17 cellular contexts compared by ENCODE assay signal in the genomic region with DNA sequence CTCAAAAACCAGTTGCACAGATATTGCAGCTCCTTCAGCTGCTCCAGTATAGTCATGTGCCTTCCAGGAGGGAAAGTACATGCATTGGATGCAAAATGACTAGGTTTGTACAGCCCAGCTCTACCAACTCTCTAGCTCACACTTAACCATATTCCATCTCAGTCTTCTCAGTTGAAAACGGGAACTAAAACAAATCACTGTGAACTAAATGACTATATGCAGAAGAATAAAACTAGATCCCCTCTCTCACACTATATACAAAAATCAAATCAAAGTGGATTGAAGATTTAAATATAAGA. TPM values are rescaled to one million over a fixed set of nuclear protein-coding genes. Genes with fewer than 3 reads are reported as not detected.
DNase-seq lines count a peak whose midpoint lies in the region; ATAC-seq, FAIRE-seq and TF ChIP-seq lines count a peak whose summit lies in the region.
"Had no signal": no experiment of that assay in that cellular context is flagged by ENCODE, and none has a peak within 500 bp of the region (broad histone marks: within the 10 kb centered on the region; RNA-seq: fewer than 3 reads in every experiment).

No MANE protein-coding gene starts in this region.

- TF ChIP-seq CTCF in HepG2 (CRISPR knock-in tag; IDR thresholded peaks at IDR 0.05) = no peak
- no peak for TF ChIP-seq CTCF in right lobe of liver (IDR thresholded peaks at IDR 0.05)
- no peak for TF ChIP-seq CTCF in RWPE2 (IDR thresholded peaks at IDR 0.05; ENCODE audit: poor library complexity, severe bottlenecking)

- H3K36me3 ChIP-seq in HepG2 (replicated peaks in 1 of 2; ENCODE audit: control insufficient read depth in 1 of 2, insufficient read depth in 2 of 2, low read length in 2 of 2) (peaks cover 0 to 11% of the 10 kb centered on the region in 2 experiments; a peak in 2 of 5 replicates), right lobe of liver (no peaks in the 10 kb centered on the region), RWPE2 (ENCODE audit: low read depth) (no peaks in the 10 kb centered on the region), thymus (ENCODE audit: control insufficient read depth, insufficient read depth) (no peaks in the 10 kb centered on the region)
- H3K36me3 ChIP-seq: ovary, suprapubic skin had no signal

- H3K9ac ChIP-seq in HepG2 (ENCODE audit: insufficient read depth, low read depth, low read length) = no peak overlapping the region

- peaks cover 91% of the 10 kb centered on the region for H3K79me2 ChIP-seq in HepG2 (ENCODE audit: insufficient read depth, low read length)

- no peak for FAIRE-seq in HepG2 (lab: Jason Lieb, UNC)
- no peak for FAIRE-seq in RCC 7860 (lab: Jason Lieb, UNC)

- no peak overlapping the region for H3K4me3 ChIP-seq in HepG2 (replicated peaks in 1 of 3; ENCODE audit: insufficient read depth in 1 of 3, low read depth in 2 of 3, low read length in 3 of 3)
- no peak overlapping the region for H3K4me3 ChIP-seq in right lobe of liver
- no peak overlapping the region for H3K4me3 ChIP-seq in RWPE2 (ENCODE audit: severe bottlenecking)
- no peak overlapping the region for H3K4me3 ChIP-seq in thymus (ENCODE audit: low read length)
- H3K4me3 ChIP-seq: coronary artery, heart left ventricle, ovary, SK-N-MC, suprapubic skin had no signal

- H3K27ac ChIP-seq in HepG2 (ENCODE audit: extremely low read length, insufficient read depth, low read length) (no peak overlapping the region), right lobe of liver (no peak overlapping the region), RWPE2 (ENCODE audit: poor library complexity, severe bottlenecking) (peak overlapping the region; percentile 80), thymus (ENCODE audit: low read depth) (peak overlapping the region; percentile 25)
- H3K27ac ChIP-seq: coronary artery, ovary, SK-N-MC had no signal

- POLR2A ChIA-PET in HepG2 (lab: Yijun Ruan, JAX) = interaction anchor here (1.0 to 3.2 kb wide), 5 partner anchors 8 to 69 kb away, joined by 3 to 20 read pairs (median 7); a partner anchor contains a TSS

- CTCF ChIA-PET in HepG2 (lab: Yijun Ruan, JAX; ENCODE audit: low intra/inter-chr PET ratio, low total read pairs) = interaction anchor here (1.4 kb wide), 1 partner anchor 25 kb away, joined by 4 read pairs; no protein-coding TSS in a partner anchor

- H3K27me3 ChIP-seq in HepG2 (ENCODE audit: control insufficient read depth in 1 of 2, insufficient read depth in 2 of 2, low read length in 2 of 2) (no peaks in the 10 kb centered on the region), right lobe of liver (no peaks in the 10 kb centered on the region), RWPE2 (ENCODE audit: insufficient read depth, poor library complexity, severe bottlenecking) (no peaks in the 10 kb centered on the region), thymus (ENCODE audit: control insufficient read depth, insufficient read depth) (no peaks in the 10 kb centered on the region)
- H3K27me3 ChIP-seq: heart left ventricle, ovary, suprapubic skin had no signal

- intact Hi-C loops in HepG2 (cut with micrococcal nuclease; ENCODE audit: unreplicated experiment) (loop anchor here (2.0 kb wide), 1 partner anchor 23 kb away; no protein-coding TSS in a partner anchor), right lobe of liver (cut with DNase I) (no loop called here)
- intact Hi-C loops in dendritic cell treated with granulocyte-macrophage colony-stimulating factor and Interleukin-4, amounts not matched to agents 40 ng/mL and 50 ng/mL, for 4 days (cut with micrococcal nuclease) = no loop called here

- peaks cover 94% of the 10 kb centered on the region for H3K4me1 Mint-ChIP-seq in dendritic cell treated with granulocyte-macrophage colony-stimulating factor and Interleukin-4, amounts not matched to agents 40 ng/mL and 50 ng/mL, for 4 days (ENCODE audit: low read depth)

- H3K4me1 ChIP-seq in HepG2 (ENCODE audit: insufficient read depth, low read length) = peaks cover 78% of the 10 kb centered on the region
- peaks cover 0 to 66% (median 21%) of the 10 kb centered on the region in 4 donors for H3K4me1 ChIP-seq in right lobe of liver
- peaks cover 39% of the 10 kb centered on the region for H3K4me1 ChIP-seq in RWPE2 (ENCODE audit: insufficient read depth, poor library complexity, severe bottlenecking)
- peaks cover 31% of the 10 kb centered on the region for H3K4me1 ChIP-seq in thymus (ENCODE audit: control insufficient read depth, insufficient read depth, low read length)

- ATAC-seq in HepG2 (no peak), right lobe of liver (no peak), RWPE2 (ENCODE audit: low read depth) (no peak)
- ATAC-seq: heart left ventricle had no signal

- TF ChIP-seq POLR2A in HepG2 (IDR thresholded peaks at IDR 0.05; ENCODE audit: insufficient read depth in 1 of 2, low read depth in 2 of 2, low read length in 2 of 2) = no peak
- no peak for TF ChIP-seq POLR2A in right lobe of liver (IDR thresholded peaks at IDR 0.05)

- in situ Hi-C loops in HepG2 (cut with HindIII; ENCODE audit: extremely low pct_ligation_motif_present, low pct_unique_long_range_greater_than_20kb) = no loop called here

- no peak for TF ChIP-seq RAD21 in HepG2 (CRISPR knock-in tag; IDR thresholded peaks at IDR 0.05)

- TF ChIP-seq EP300 in HepG2 (IDR thresholded peaks at IDR 0.05; ENCODE audit: low read depth in 2 of 2, low read length in 2 of 2) (no peak), HepG2 (CRISPR knock-in tag; IDR thresholded peaks at IDR 0.05; ENCODE audit: borderline replicate concordance) (no peak)

- BruUV-seq in HepG2 (replicated peaks; lab: Mats Ljungman, UMichigan) = no TSS peak

- no peak overlapping the region for H2AFZ ChIP-seq in HepG2 (ENCODE audit: low read length)

- H3K36me3 Mint-ChIP-seq in dendritic cell treated with granulocyte-macrophage colony-stimulating factor and Interleukin-4, amounts not matched to agents 40 ng/mL and 50 ng/mL, for 4 days (ENCODE audit: low read depth) = peaks cover 65% of the 10 kb centered on the region

- no peaks in the 10 kb centered on the region for H3K27me3 Mint-ChIP-seq in dendritic cell treated with granulocyte-macrophage colony-stimulating factor and Interleukin-4, amounts not matched to agents 40 ng/mL and 50 ng/mL, for 4 days

- no peak overlapping the region for H3K4me3 Mint-ChIP-seq in dendritic cell treated with granulocyte-macrophage colony-stimulating factor and Interleukin-4, amounts not matched to agents 40 ng/mL and 50 ng/mL, for 4 days

- H3K27ac Mint-ChIP-seq in dendritic cell treated with granulocyte-macrophage colony-stimulating factor and Interleukin-4, amounts not matched to agents 40 ng/mL and 50 ng/mL, for 4 days = peak overlapping the region; percentile 49

- DNase-seq in HepG2 (ENCODE audit: low spot score) = no peak
- no peak for DNase-seq in right lobe of liver
- DNase-seq in RWPE2 (ENCODE audit: low spot score) = no peak
- DNase-seq in central memory CD4-positive, alpha-beta T cell = no peak
- DNase-seq in NCI-H2196 (lab: John Stamatoyannopoulos, UW; ENCODE audit: unreplicated experiment) = no peak
- DNase-seq in RCC 7860 (ENCODE audit: low spot score) = no peak
- DNase-seq: aorta, heart left ventricle, kidney glomerular epithelial cell, midbrain, NCI-H1048, ovary had no signal

- H3K9me3 Mint-ChIP-seq in dendritic cell treated with granulocyte-macrophage colony-stimulating factor and Interleukin-4, amounts not matched to agents 40 ng/mL and 50 ng/mL, for 4 days = no peaks in the 10 kb centered on the region

- H3K9me3 ChIP-seq in HepG2 (ENCODE audit: low read length) (no peaks in the 10 kb centered on the region), right lobe of liver (no peaks in the 10 kb centered on the region), RWPE2 (ENCODE audit: severe bottlenecking) (no peaks in the 10 kb centered on the region), thymus (ENCODE audit: control insufficient read depth) (no peaks in the 10 kb centered on the region)
- H3K9me3 ChIP-seq: heart left ventricle, ovary, suprapubic skin had no signal

- H3K4me2 ChIP-seq in HepG2 (ENCODE audit: low read depth, low read length) = peak overlapping the region; percentile 38

- H4K20me1 ChIP-seq in HepG2 (ENCODE audit: insufficient read depth, low read length) = peaks cover 18% of the 10 kb centered on the region

- 97% methylated on average over 1 of the region's 1 CpG for WGBS in HepG2 (ENCODE audit: low lambda C conversion rate)
- WGBS in right lobe of liver (ENCODE audit: insufficient coverage, low coverage, low lambda C conversion rate, missing lambda C conversion rate) = 72% methylated on average over 1 of the region's 1 CpG
- WGBS in thymus = 96% methylated on average over 1 of the region's 1 CpG

RNA-seq across cellular contexts. Expression of a gene that starts 24.9 kb away (rescaled TPM):
- total RNA-seq in HepG2 (2016; rRNA removed; fragmentation: Illumina TruSeq; extraction: Trizol) (19.3 and 26.1 TPM in 2 replicates), right lobe of liver (10 to 100 TPM; 10.3 to 15.1 (median 13.8) TPM)
- 5.0 and 5.9 TPM in 2 replicates for total RNA-seq in HepG2 (2016; cell fraction: cytosol; rRNA removed; fragmentation: Illumina TruSeq; extraction: Trizol; ENCODE audit: low read depth)
- 19.9 and 24.5 TPM in 2 replicates for total RNA-seq in HepG2 (2016; cell fraction: insoluble cytoplasmic fraction; rRNA removed; fragmentation: Illumina TruSeq; extraction: Trizol)
- 16.0 and 17.0 TPM in 2 replicates for total RNA-seq in HepG2 (2016; cell fraction: membrane; rRNA removed; fragmentation: Illumina TruSeq; extraction: Trizol)
- total RNA-seq in HepG2 (2016; cell fraction: nucleus; rRNA removed; fragmentation: Illumina TruSeq; extraction: Trizol) = 14.7 and 15.1 TPM in 2 replicates
- polyA plus RNA-seq in HepG2 (2011; rRNA removed) (5.0 and 6.3 TPM in 2 replicates), thymus (3.4 TPM)
- polyA plus RNA-seq in HepG2 (2011; cell fraction: cytosol; rRNA removed) = 3.9 and 4.7 TPM in 2 replicates
- polyA plus RNA-seq in HepG2 (2011; cell fraction: nucleus; rRNA removed) = 12.3 and 12.9 TPM in 2 replicates
- 5.8 and 5.9 TPM in 2 replicates for polyA plus RNA-seq in HepG2 (2012)
- 0.90 and 1.3 TPM in 2 replicates for polyA plus RNA-seq in HepG2 (2016; cell fraction: cytosol; fragmentation: Illumina TruSeq; extraction: Trizol; ENCODE audit: low read depth)
- 10.0 and 11.9 TPM in 2 replicates for polyA plus RNA-seq in HepG2 (2016; cell fraction: insoluble cytoplasmic fraction; fragmentation: Illumina TruSeq; extraction: Trizol; ENCODE audit: low read depth)
- polyA plus RNA-seq in HepG2 (2016; cell fraction: membrane; fragmentation: Illumina TruSeq; extraction: Trizol; ENCODE audit: low read depth) = 4.5 and 5.0 TPM in 2 replicates
- 19.3 and 20.7 TPM in 2 replicates for polyA plus RNA-seq in HepG2 (2016; cell fraction: nucleus; fragmentation: Illumina TruSeq; extraction: Trizol; ENCODE audit: insufficient read depth, low read depth)
- 4.9 and 13.7 TPM in 2 replicates for polyA minus RNA-seq in HepG2 (2011; rRNA and poly(A)+ RNA removed; ENCODE audit: low replicate concordance)
- polyA minus RNA-seq in HepG2 (2011; cell fraction: cytosol; rRNA and poly(A)+ RNA removed) = 9.6 and 11.5 TPM in 2 replicates
- polyA minus RNA-seq in HepG2 (2011; cell fraction: nucleus; rRNA and poly(A)+ RNA removed) = 39.1 and 40.5 TPM in 2 replicates

RNA-seq across cellular contexts. Expression of a gene that starts 25.3 kb away (rescaled TPM):
- total RNA-seq in HepG2 (2016; rRNA removed; fragmentation: Illumina TruSeq; extraction: Trizol) = 82.6 and 106 TPM in 2 replicates
- 95.5 and 110 TPM in 2 replicates for total RNA-seq in HepG2 (2016; cell fraction: cytosol; rRNA removed; fragmentation: Illumina TruSeq; extraction: Trizol; ENCODE audit: low read depth)
- 87.8 and 105 TPM in 2 replicates for total RNA-seq in HepG2 (2016; cell fraction: insoluble cytoplasmic fraction; rRNA removed; fragmentation: Illumina TruSeq; extraction: Trizol)
- 174 and 185 TPM in 2 replicates for total RNA-seq in HepG2 (2016; cell fraction: membrane; rRNA removed; fragmentation: Illumina TruSeq; extraction: Trizol)
- total RNA-seq in HepG2 (2016; cell fraction: nucleus; rRNA removed; fragmentation: Illumina TruSeq; extraction: Trizol) = 39.6 and 43.2 TPM in 2 replicates
- polyA plus RNA-seq in HepG2 (2011; rRNA removed) = 46.1 and 59.2 TPM in 2 replicates
- 37.9 and 54.1 TPM in 2 replicates for polyA plus RNA-seq in HepG2 (2011; cell fraction: cytosol; rRNA removed)
- polyA plus RNA-seq in HepG2 (2011; cell fraction: nucleus; rRNA removed) = 18.8 and 19.1 TPM in 2 replicates
- polyA plus RNA-seq in HepG2 (2012) = 51.6 and 58.6 TPM in 2 replicates
- polyA plus RNA-seq in HepG2 (2016; cell fraction: cytosol; fragmentation: Illumina TruSeq; extraction: Trizol; ENCODE audit: low read depth) = 162 and 195 TPM in 2 replicates
- 151 and 158 TPM in 2 replicates for polyA plus RNA-seq in HepG2 (2016; cell fraction: insoluble cytoplasmic fraction; fragmentation: Illumina TruSeq; extraction: Trizol; ENCODE audit: low read depth)
- 245 TPM in 2 replicates for polyA plus RNA-seq in HepG2 (2016; cell fraction: membrane; fragmentation: Illumina TruSeq; extraction: Trizol; ENCODE audit: low read depth)
- 81.9 and 88.0 TPM in 2 replicates for polyA plus RNA-seq in HepG2 (2016; cell fraction: nucleus; fragmentation: Illumina TruSeq; extraction: Trizol; ENCODE audit: insufficient read depth, low read depth)
- polyA minus RNA-seq in HepG2 (2011; rRNA and poly(A)+ RNA removed; ENCODE audit: low replicate concordance) = 6.1 and 16.0 TPM in 2 replicates
- polyA minus RNA-seq in HepG2 (2011; cell fraction: cytosol; rRNA and poly(A)+ RNA removed) = 23.7 and 24.1 TPM in 2 replicates
- polyA minus RNA-seq in HepG2 (2011; cell fraction: nucleus; rRNA and poly(A)+ RNA removed) = 16.4 and 21.4 TPM in 2 replicates
- 100 to 1,000 TPM in 1 of 6 experiments, 10 to 100 TPM in 5; 32.4 to 102 (median 37.9) TPM for total RNA-seq in right lobe of liver
- polyA plus RNA-seq in thymus = 53.3 TPM

Comparison
In these comparisons a context has a peak if more than half of its experiments do, and no peak if none do; other contexts are left out.
1. H3K27ac ChIP-seq: peak in RWPE2 (single experiment) and thymus (single experiment); none in HepG2 (single experiment) and right lobe of liver (0 of 3).